Comparison of ENCODE assay signal across 23 cellular contexts in genomic region chr3:110430146-110430545, GRCh38.
A peak's percentile ranks its signal among the peaks of the same experiment; 100 is the strongest.
DNase-seq lines count a peak whose midpoint lies in the region; ATAC-seq, FAIRE-seq and TF ChIP-seq lines count a peak whose summit lies in the region.
"Had no signal": no experiment of that assay in that cellular context is flagged by ENCODE, and none has a peak within 500 bp of the region (broad histone marks: within the 10 kb centered on the region; RNA-seq: fewer than 3 reads in every experiment).

No MANE protein-coding gene starts in this region.

- H3K27me3 ChIP-seq in SK-N-SH (ENCODE audit: insufficient read depth) (no peaks in the 10 kb centered on the region), astrocyte (ENCODE audit: insufficient read depth, low read length) (no peaks in the 10 kb centered on the region), thyroid gland (no peaks in the 10 kb centered on the region)
- H3K27me3 ChIP-seq: SJCRH30 had no signal

- ATAC-seq in SK-N-SH treated with all-trans-retinoic acid at 6 μM for 48 hours = no peak

- POLR2A ChIA-PET in SK-N-SH (lab: Yijun Ruan, JAX) = no interaction called here
- POLR2A ChIA-PET in activated CD4-positive, alpha-beta T cell treated with anti-CD3 and anti-CD28 coated beads, Interleukin-2, amount 10 ng/mL, durations not matched to agents 7 days and 5 days (lab: Charles Lee) = no interaction called here

- no peak for TF ChIP-seq RAD21 in SK-N-SH (IDR thresholded peaks at IDR 0.05; ENCODE audit: low read length)

- H3K27me3 Mint-ChIP-seq in astrocyte (ENCODE audit: low read depth, unreplicated experiment) = no peaks in the 10 kb centered on the region
- H3K27me3 Mint-ChIP-seq in activated CD4-positive, alpha-beta T cell treated with anti-CD3 and anti-CD28 coated beads, Interleukin-2, amount 10 ng/mL, durations not matched to agents 7 days and 5 days = no peaks in the 10 kb centered on the region
- H3K27me3 Mint-ChIP-seq: CD8-positive, alpha-beta memory T cell had no signal

- no peaks in the 10 kb centered on the region for H3K9me3 Mint-ChIP-seq in astrocyte (ENCODE audit: unreplicated experiment)
- H3K9me3 Mint-ChIP-seq in activated CD4-positive, alpha-beta T cell treated with anti-CD3 and anti-CD28 coated beads, Interleukin-2, amount 10 ng/mL, durations not matched to agents 7 days and 5 days = no peaks in the 10 kb centered on the region
- H3K9me3 Mint-ChIP-seq: CD8-positive, alpha-beta memory T cell had no signal

- H3K9me2 ChIP-seq in SK-N-SH = no peaks in the 10 kb centered on the region

- H3K79me2 ChIP-seq in SK-N-SH (ENCODE audit: insufficient read depth) (no peaks in the 10 kb centered on the region), astrocyte (ENCODE audit: insufficient read depth, low read length) (no peaks in the 10 kb centered on the region)

- 75% methylated on average over 1 of the region's 1 CpG for WGBS in SK-N-SH (ENCODE audit: low lambda C conversion rate)
- 85 to 86% methylated on average over 1 of the region's 1 CpG for WGBS in thyroid gland, 2 donors

- TF ChIP-seq EP300 in SK-N-SH (IDR thresholded peaks at IDR 0.05; ENCODE audit: borderline replicate concordance in 1 of 2, low read depth in 1 of 2, low read length in 1 of 2) = no peak

- H3K27ac ChIP-seq in SK-N-SH (ENCODE audit: low read depth in 2 of 2, low read length in 1 of 2) = no peak overlapping the region
- no peak overlapping the region for H3K27ac ChIP-seq in astrocyte (ENCODE audit: low read depth, low read length)
- no peak overlapping the region for H3K27ac ChIP-seq in thyroid gland
- H3K27ac ChIP-seq: 22Rv1, C4-2B, SJCRH30 had no signal

- CTCF ChIA-PET in SK-N-SH (lab: Yijun Ruan, JAX) = interaction anchor here (0.9 kb wide), 1 partner anchor 116 kb away, joined by 3 read pairs; no protein-coding TSS in a partner anchor
- CTCF ChIA-PET in activated CD4-positive, alpha-beta T cell treated with anti-CD3 and anti-CD28 coated beads, Interleukin-2, amount 10 ng/mL, durations not matched to agents 7 days and 5 days (lab: Charles Lee) = no interaction called here

- FAIRE-seq in astrocyte (lab: Jason Lieb, UNC) = peak; percentile 29
- FAIRE-seq: RCC 7860 had no signal

- TF ChIP-seq POLR2A in thyroid gland (IDR thresholded peaks at IDR 0.05) = no peak

- H3K27ac Mint-ChIP-seq in astrocyte (ENCODE audit: unreplicated experiment) = no peak overlapping the region
- H3K27ac Mint-ChIP-seq in activated CD4-positive, alpha-beta T cell treated with anti-CD3 and anti-CD28 coated beads, Interleukin-2, amount 10 ng/mL, durations not matched to agents 7 days and 5 days = no peak overlapping the region
- H3K27ac Mint-ChIP-seq: CD8-positive, alpha-beta memory T cell had no signal

- H3K4me3 ChIP-seq in SK-N-SH (ENCODE audit: low read depth in 2 of 2, low read length in 1 of 2) (no peak overlapping the region), astrocyte (ENCODE audit: insufficient read depth, low read depth, low read length) (no peak overlapping the region), thyroid gland (replicated peaks in 1 of 3) (no peak overlapping the region)
- H3K4me3 ChIP-seq: HAP-1, SJCRH30 had no signal

- H3K4me1 ChIP-seq in SK-N-SH (ENCODE audit: control insufficient read depth in 1 of 2, insufficient read depth in 2 of 2, low read depth in 1 of 2, low read length in 1 of 2) (no peaks in the 10 kb centered on the region), astrocyte (ENCODE audit: insufficient read depth, low read length) (no peaks in the 10 kb centered on the region), thyroid gland (no peaks in the 10 kb centered on the region)
- H3K4me1 ChIP-seq: HAP-1, SJCRH30 had no signal

- H3K9ac ChIP-seq in SK-N-SH = no peak overlapping the region
- no peak overlapping the region for H3K9ac ChIP-seq in astrocyte (ENCODE audit: low read length)

- intact Hi-C loops in thyroid gland (cut with DNase I) = no loop called here

- TF ChIP-seq CTCF in SK-N-SH (IDR thresholded peaks at IDR 0.05) = no peak
- TF ChIP-seq CTCF in astrocyte (IDR thresholded peaks at IDR 0.05; ENCODE audit: insufficient read depth, low read depth, low read length) = no peak
- TF ChIP-seq CTCF in thyroid gland (IDR thresholded peaks at IDR 0.05) = no peak

- H3K4me2 ChIP-seq in SK-N-SH (no peak overlapping the region), astrocyte (ENCODE audit: low read length) (no peak overlapping the region)

- H3K4me1 Mint-ChIP-seq in astrocyte (ENCODE audit: low read depth, unreplicated experiment) = peaks cover 16% of the 10 kb centered on the region
- no peaks in the 10 kb centered on the region for H3K4me1 Mint-ChIP-seq in activated CD4-positive, alpha-beta T cell treated with anti-CD3 and anti-CD28 coated beads, Interleukin-2, amount 10 ng/mL, durations not matched to agents 7 days and 5 days
- H3K4me1 Mint-ChIP-seq: CD8-positive, alpha-beta memory T cell had no signal

- H3K9me3 ChIP-seq in SK-N-SH = no peaks in the 10 kb centered on the region
- H3K9me3 ChIP-seq in astrocyte (ENCODE audit: insufficient read depth, low read depth, low read length) = no peaks in the 10 kb centered on the region
- no peaks in the 10 kb centered on the region for H3K9me3 ChIP-seq in thyroid gland
- H3K9me3 ChIP-seq: HAP-1, SJCRH30 had no signal

- H2AFZ ChIP-seq in SK-N-SH (ENCODE audit: low read depth) (peak overlapping the region; percentile 12; the same call in 1 of the 2 replicates), astrocyte (ENCODE audit: low read depth, low read length) (no peak overlapping the region)

- no peaks in the 10 kb centered on the region for H3F3A ChIP-seq in SK-N-SH (replicated peaks; ENCODE audit: insufficient read depth)

- no peaks in the 10 kb centered on the region for H3K36me3 Mint-ChIP-seq in astrocyte (ENCODE audit: low read depth, unreplicated experiment)
- H3K36me3 Mint-ChIP-seq in activated CD4-positive, alpha-beta T cell treated with anti-CD3 and anti-CD28 coated beads, Interleukin-2, amount 10 ng/mL, durations not matched to agents 7 days and 5 days (ENCODE audit: low read depth) = no peaks in the 10 kb centered on the region
- H3K36me3 Mint-ChIP-seq: CD8-positive, alpha-beta memory T cell had no signal

- DNase-seq in SK-N-SH (no peak), astrocyte (ENCODE audit: low read depth) (peak; percentile 27), hepatic stellate cell (ENCODE audit: low spot score) (peak; percentile 17), thyroid gland (no peak), anterior cingulate cortex (lab: John Stamatoyannopoulos, UW) (no peak), NCI-H1417 treated with DMSO at 0.1 percent for 48 hours (lab: John Stamatoyannopoulos, UW) (no peak)
- DNase-seq in activated CD4-positive, alpha-beta T cell treated with anti-CD3 and anti-CD28 coated beads, Interleukin-2, amount 10 ng/mL, durations not matched to agents 7 days and 5 days = no peak
- DNase-seq: ACHN; CD8-positive, alpha-beta memory T cell; GF-D8; Kasumi-1; NCI-H1694 treated with DMSO at 0.1 percent for 48 hours; NCI-H2081 treated with DMSO at 0.1 percent for 48 hours; NCI-H2171 treated with DMSO at 0.1 percent for 48 hours; NCI-H446; NCI-H526 treated with DMSO at 0.1 percent for 48 hours; OCI-M1; SJCRH30 had no signal

- H3K36me3 ChIP-seq in SK-N-SH (replicated peaks in 1 of 2; ENCODE audit: control insufficient read depth in 1 of 2, insufficient read depth in 2 of 2, low read length in 1 of 2) (no peaks in the 10 kb centered on the region), astrocyte (ENCODE audit: insufficient read depth, low read length) (no peaks in the 10 kb centered on the region), thyroid gland (no peaks in the 10 kb centered on the region)
- H3K36me3 ChIP-seq: HAP-1, SJCRH30 had no signal

- H4K20me1 ChIP-seq in SK-N-SH (ENCODE audit: insufficient read depth) (no peaks in the 10 kb centered on the region), astrocyte (ENCODE audit: insufficient read depth, low read length) (no peaks in the 10 kb centered on the region)

- no peak overlapping the region for H3K4me3 Mint-ChIP-seq in astrocyte (ENCODE audit: unreplicated experiment)
- no peak overlapping the region for H3K4me3 Mint-ChIP-seq in activated CD4-positive, alpha-beta T cell treated with anti-CD3 and anti-CD28 coated beads, Interleukin-2, amount 10 ng/mL, durations not matched to agents 7 days and 5 days
- H3K4me3 Mint-ChIP-seq: CD8-positive, alpha-beta memory T cell had no signal

TF ChIP-seq in SK-N-SH, 30 proteins besides CTCF, POLR2A, EP300 and RAD21:
- TF ChIP-seq MEF2A (IDR thresholded peaks at IDR 0.05; ENCODE audit: borderline replicate concordance, low read depth) = no peak
- no peak for TF ChIP-seq MAX (IDR thresholded peaks at IDR 0.05; ENCODE audit: low read depth)
- TF ChIP-seq EZH2phosphoT487 (IDR thresholded peaks at IDR 0.05; ENCODE audit: borderline replicate concordance, low read depth) = no peak
- TF ChIP-seq CHD2 (IDR thresholded peaks at IDR 0.05; ENCODE audit: low read length, partially characterized antibody) = no peak
- no peak for TF ChIP-seq ELF1 (IDR thresholded peaks at IDR 0.05)
- no peak for TF ChIP-seq FOSL2 (IDR thresholded peaks at IDR 0.05; ENCODE audit: borderline replicate concordance, low read depth)
- no peak for TF ChIP-seq FOXJ3 (CRISPR knock-in tag; IDR thresholded peaks at IDR 0.05)
TF ChIP-seq in SK-N-SH: peak in this region for 0.

TF ChIP-seq in SK-N-SH treated with all-trans-retinoic acid at 6 μM for 48 hours, 23 proteins besides CTCF, POLR2A, EP300 and RAD21 (continues in another document):
- TF ChIP-seq CSRNP3 (CRISPR knock-in tag; IDR thresholded peaks at IDR 0.05) (no peak), TCF4 (CRISPR knock-in tag; IDR thresholded peaks at IDR 0.05; ENCODE audit: borderline replicate concordance) (no peak), ZFP3 (CRISPR knock-in tag; IDR thresholded peaks at IDR 0.05) (no peak)

Comparison
In these comparisons a context has a peak if more than half of its experiments do, and no peak if none do; other contexts are left out.
1. DNase-seq: peak in astrocyte (single experiment) and hepatic stellate cell (single experiment); none in SK-N-SH (single experiment), thyroid gland (0 of 2), activated CD4-positive, alpha-beta T cell treated with anti-CD3 and anti-CD28 coated beads, Interleukin-2, amount 10 ng/mL, durations not matched to agents 7 days and 5 days (single experiment), anterior cingulate cortex (0 of 58) and NCI-H1417 treated with DMSO at 0.1 percent for 48 hours (single experiment).